ENCODE assay signal across 8 cellular contexts in the genomic region with DNA sequence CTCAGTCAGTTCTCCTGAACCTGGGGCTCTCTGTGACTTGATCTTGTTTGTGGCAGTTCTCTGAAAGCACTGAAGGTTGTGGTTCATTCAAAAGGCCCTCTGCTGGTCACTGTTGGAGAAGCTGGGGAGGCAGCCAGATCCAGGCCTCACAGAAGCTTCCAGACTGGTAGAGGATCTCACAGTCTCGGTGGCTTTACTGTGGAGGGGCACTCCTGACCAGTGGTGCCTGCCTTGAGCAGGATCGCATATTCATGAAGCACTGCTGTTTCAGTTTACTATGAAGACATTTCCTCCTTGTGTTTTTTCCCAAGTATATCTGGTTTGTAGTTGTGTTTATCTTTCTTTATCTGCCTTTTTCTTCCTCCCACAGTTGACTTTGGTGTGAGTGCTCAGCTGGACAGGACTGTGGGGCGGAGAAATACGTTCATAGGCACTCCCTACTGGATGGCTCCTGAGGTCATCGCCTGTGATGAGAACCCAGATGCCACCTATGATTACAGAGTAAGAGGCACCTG.
DNase-seq lines count a peak whose midpoint lies in the region; ATAC-seq and TF ChIP-seq lines count a peak whose summit lies in the region.

No MANE protein-coding gene starts in this region.

- H3K27ac Mint-ChIP-seq in activated naive CD8-positive, alpha-beta T cell treated with anti-CD3 and anti-CD28 coated beads, Interleukin-2, amount 50 U/mL, for 24 hours, result peak overlapping the region; percentile 52

- H3K9me3 Mint-ChIP-seq in activated naive CD8-positive, alpha-beta T cell treated with anti-CD3 and anti-CD28 coated beads, Interleukin-2, amount 50 U/mL, for 24 hours, result no peaks in the 10 kb centered on the region

- peak; percentile 79 for ATAC-seq in GM21390 (IDR thresholded peaks at IDR 0.05; ENCODE audit: unreplicated experiment)
- ATAC-seq in activated naive CD8-positive, alpha-beta T cell treated with anti-CD3 and anti-CD28 coated beads, Interleukin-2, amount 50 U/mL, for 24 hours, result peak; percentile 41
- ATAC-seq in left cardiac atrium, result peak; percentile 76 to 87
- ATAC-seq in GM18520 (IDR thresholded peaks at IDR 0.05; ENCODE audit: unreplicated experiment), result no peak

- peak; percentile 57 for TF ChIP-seq RAD21 in Ishikawa (IDR thresholded peaks at IDR 0.05; ENCODE audit: low read depth)

- intact Hi-C loops in left cardiac atrium (cut with DNase I), result loop anchor here (2.0 to 10.0 kb wide), 5 partner anchors 133 to 489 kb away; no protein-coding TSS in a partner anchor

- H3K27me3 Mint-ChIP-seq in activated naive CD8-positive, alpha-beta T cell treated with anti-CD3 and anti-CD28 coated beads, Interleukin-2, amount 50 U/mL, for 24 hours, result no peaks in the 10 kb centered on the region

- H3K4me1 Mint-ChIP-seq in activated naive CD8-positive, alpha-beta T cell treated with anti-CD3 and anti-CD28 coated beads, Interleukin-2, amount 50 U/mL, for 24 hours, result peaks cover 52% of the 10 kb centered on the region

- peaks cover 26% of the 10 kb centered on the region for H3K36me3 Mint-ChIP-seq in activated naive CD8-positive, alpha-beta T cell treated with anti-CD3 and anti-CD28 coated beads, Interleukin-2, amount 50 U/mL, for 24 hours (ENCODE audit: low read depth)

- no peak overlapping the region for H3K4me3 Mint-ChIP-seq in activated naive CD8-positive, alpha-beta T cell treated with anti-CD3 and anti-CD28 coated beads, Interleukin-2, amount 50 U/mL, for 24 hours

- DNase-seq in DMS153 treated with DMSO at 0.1 percent for 48 hours (lab: John Stamatoyannopoulos, UW; ENCODE audit: unreplicated experiment) (peak; percentile 60), T follicular helper cell (ENCODE audit: low read depth) (peak; percentile 33), left cardiac atrium (peak; percentile 77), putamen (ENCODE audit: low spot score) (peak; percentile 84)
- peak; percentile 60 for DNase-seq in activated naive CD8-positive, alpha-beta T cell treated with anti-CD3 and anti-CD28 coated beads, Interleukin-2, amount 50 U/mL, for 24 hours

- no peak for TF ChIP-seq EP300 in Ishikawa (IDR thresholded peaks at IDR 0.05; ENCODE audit: borderline replicate concordance)

TF ChIP-seq in Ishikawa, 13 proteins besides CTCF, POLR2A, EP300 and RAD21:
- TF ChIP-seq, protein P1, sequence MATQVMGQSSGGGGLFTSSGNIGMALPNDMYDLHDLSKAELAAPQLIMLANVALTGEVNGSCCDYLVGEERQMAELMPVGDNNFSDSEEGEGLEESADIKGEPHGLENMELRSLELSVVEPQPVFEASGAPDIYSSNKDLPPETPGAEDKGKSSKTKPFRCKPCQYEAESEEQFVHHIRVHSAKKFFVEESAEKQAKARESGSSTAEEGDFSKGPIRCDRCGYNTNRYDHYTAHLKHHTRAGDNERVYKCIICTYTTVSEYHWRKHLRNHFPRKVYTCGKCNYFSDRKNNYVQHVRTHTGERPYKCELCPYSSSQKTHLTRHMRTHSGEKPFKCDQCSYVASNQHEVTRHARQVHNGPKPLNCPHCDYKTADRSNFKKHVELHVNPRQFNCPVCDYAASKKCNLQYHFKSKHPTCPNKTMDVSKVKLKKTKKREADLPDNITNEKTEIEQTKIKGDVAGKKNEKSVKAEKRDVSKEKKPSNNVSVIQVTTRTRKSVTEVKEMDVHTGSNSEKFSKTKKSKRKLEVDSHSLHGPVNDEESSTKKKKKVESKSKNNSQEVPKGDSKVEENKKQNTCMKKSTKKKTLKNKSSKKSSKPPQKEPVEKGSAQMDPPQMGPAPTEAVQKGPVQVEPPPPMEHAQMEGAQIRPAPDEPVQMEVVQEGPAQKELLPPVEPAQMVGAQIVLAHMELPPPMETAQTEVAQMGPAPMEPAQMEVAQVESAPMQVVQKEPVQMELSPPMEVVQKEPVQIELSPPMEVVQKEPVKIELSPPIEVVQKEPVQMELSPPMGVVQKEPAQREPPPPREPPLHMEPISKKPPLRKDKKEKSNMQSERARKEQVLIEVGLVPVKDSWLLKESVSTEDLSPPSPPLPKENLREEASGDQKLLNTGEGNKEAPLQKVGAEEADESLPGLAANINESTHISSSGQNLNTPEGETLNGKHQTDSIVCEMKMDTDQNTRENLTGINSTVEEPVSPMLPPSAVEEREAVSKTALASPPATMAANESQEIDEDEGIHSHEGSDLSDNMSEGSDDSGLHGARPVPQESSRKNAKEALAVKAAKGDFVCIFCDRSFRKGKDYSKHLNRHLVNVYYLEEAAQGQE (IDR thresholded peaks at IDR 0.05; ENCODE audit: low read depth), result no peak
- no peak for TF ChIP-seq CEBPB (IDR thresholded peaks at IDR 0.05)
- TF ChIP-seq, protein P2, sequence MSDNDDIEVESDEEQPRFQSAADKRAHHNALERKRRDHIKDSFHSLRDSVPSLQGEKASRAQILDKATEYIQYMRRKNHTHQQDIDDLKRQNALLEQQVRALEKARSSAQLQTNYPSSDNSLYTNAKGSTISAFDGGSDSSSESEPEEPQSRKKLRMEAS (IDR thresholded peaks at IDR 0.05), result no peak
- TF ChIP-seq EGR1 (IDR thresholded peaks at IDR 0.05), result no peak
- no peak for TF ChIP-seq TEAD4 (IDR thresholded peaks at IDR 0.05)
- TF ChIP-seq TAF1 (IDR thresholded peaks at IDR 0.05; ENCODE audit: low read depth), result no peak
- TF ChIP-seq TCF12 (IDR thresholded peaks at IDR 0.05; ENCODE audit: low read depth), result no peak

Comparison
In these comparisons a context has a peak if more than half of its experiments do, and no peak if none do; other contexts are left out.
1. DNase-seq: peak in every context shown above with its lines; median percentile 84 in putamen; 77 in left cardiac atrium; 60 in DMS153 treated with DMSO at 0.1 percent for 48 hours; 60 in activated naive CD8-positive, alpha-beta T cell treated with anti-CD3 and anti-CD28 coated beads, Interleukin-2, amount 50 U/mL, for 24 hours; 33 in T follicular helper cell.